In the genomic region with DNA sequence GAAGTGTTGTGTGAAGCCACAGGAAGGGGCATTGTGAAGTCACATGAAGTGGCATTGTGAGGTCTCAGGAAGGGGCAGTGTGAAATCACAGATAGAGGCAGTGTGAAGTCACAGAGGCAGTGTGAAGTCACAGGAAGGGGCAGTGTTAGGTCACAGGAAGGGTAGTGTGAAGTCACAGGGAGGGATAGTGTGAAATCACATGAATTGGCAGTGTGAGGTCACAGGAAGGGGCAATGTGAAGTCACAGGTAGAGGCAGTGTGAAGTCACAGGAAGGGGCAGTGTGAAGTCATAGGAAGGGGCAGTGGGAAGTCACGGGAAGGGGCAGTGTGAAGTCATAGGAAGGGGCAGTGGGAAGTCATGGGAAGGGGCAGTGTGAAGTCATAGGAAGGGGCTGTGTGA, we compare ENCODE assay signal across 20 cellular contexts. TPM values are rescaled to one million over a fixed set of nuclear protein-coding genes. Genes with fewer than 3 reads are reported as not detected.
DNase-seq lines count a peak whose midpoint lies in the region; ATAC-seq, FAIRE-seq and TF ChIP-seq lines count a peak whose summit lies in the region.
"Had no signal": no experiment of that assay in that cellular context is flagged by ENCODE, and none has a peak within 500 bp of the region (broad histone marks: within the 10 kb centered on the region; RNA-seq: fewer than 3 reads in every experiment).

No MANE protein-coding gene starts in this region.

- TF ChIP-seq EP300 in H1 (IDR thresholded peaks at IDR 0.05; ENCODE audit: borderline replicate concordance in 1 of 2, low read depth in 2 of 2, low read length in 2 of 2), result no peak
- TF ChIP-seq EP300 in transverse colon (IDR thresholded peaks at IDR 0.05; ENCODE audit: low read depth), result no peak

- H3K4ac ChIP-seq in H1 (replicated peaks; ENCODE audit: insufficient read length, low read depth, low read length), result no peak overlapping the region

- no peak overlapping the region for H2BK120ac ChIP-seq in H1 (replicated peaks; ENCODE audit: low read depth, low read length)

- no peaks in the 10 kb centered on the region for H3K27me3 Mint-ChIP-seq in CD4-positive, alpha-beta memory T cell

- TF ChIP-seq RAD21 in H1 (IDR thresholded peaks at IDR 0.05 in 1 of 2, conservative IDR thresholded peaks at IDR 0.05 in 1 of 2; ENCODE audit: low read depth in 2 of 2, low read length in 2 of 2), result no peak

- ATAC-seq in GM18907 (IDR thresholded peaks at IDR 0.05; ENCODE audit: unreplicated experiment), result no peak
- ATAC-seq: Right ventricle myocardium inferior had no signal

- H3K9ac ChIP-seq in H1 (replicated peaks in 1 of 4; ENCODE audit: extremely low read depth in 1 of 4, low read depth in 3 of 4, low read length in 3 of 4), result 0 out of 7 replicates have a peak overlapping the region, but pooled peaks of 1 of the 4 experiments have one; percentile 11

- H2AK5ac ChIP-seq in H1 (ENCODE audit: low read depth, low read length), result no peak overlapping the region

- FAIRE-seq in H1 (lab: Jason Lieb, UNC) (no peak), urothelium cell line (lab: Jason Lieb, UNC) (peak; percentile 9)

- peaks cover 25 to 35% (median 30%) of the 10 kb centered on the region in 4 donors for H3K4me1 Mint-ChIP-seq in CD4-positive, alpha-beta memory T cell

- H2BK20ac ChIP-seq in H1 (ENCODE audit: low read length), result no peak overlapping the region

- peak overlapping the region in 1 of 2 donors; percentile 7 for H3K4me3 ChIP-seq in CD4-positive, alpha-beta memory T cell (ENCODE audit: low read length in 2 of 2)
- H3K4me3 ChIP-seq in HEK293 (ENCODE audit: low read depth, low read length) (no peak overlapping the region), H1 (ENCODE audit: extremely low read depth in 1 of 4, insufficient read depth in 2 of 4, low read depth in 3 of 4, low read length in 4 of 4) (no peak overlapping the region), transverse colon (no peak overlapping the region)
- H3K4me3 ChIP-seq: HAP-1, Peyer's patch had no signal

- H3K27me3 ChIP-seq in CD4-positive, alpha-beta memory T cell (ENCODE audit: insufficient read depth, low read length), result no peaks in the 10 kb centered on the region
- no peaks in the 10 kb centered on the region for H3K27me3 ChIP-seq in H1 (replicated peaks in 1 of 4; ENCODE audit: control insufficient read depth in 3 of 4, extremely low read depth in 1 of 4, insufficient read depth in 3 of 4, low read length in 3 of 4)
- H3K27me3 ChIP-seq in transverse colon, result no peaks in the 10 kb centered on the region
- H3K27me3 ChIP-seq: Peyer's patch had no signal

- no peak overlapping the region for H3K27ac Mint-ChIP-seq in CD4-positive, alpha-beta memory T cell

- POLR2A ChIA-PET in CD4-positive, alpha-beta memory T cell (lab: Charles Lee; ENCODE audit: partially characterized antibody), result no interaction called here
- POLR2A ChIA-PET in HEK293 (lab: Yijun Ruan, JAX), result no interaction called here
- POLR2A ChIA-PET in H1 (lab: Charles Lee; ENCODE audit: partially characterized antibody), result no interaction called here

- no peak overlapping the region for H2AFZ ChIP-seq in H1 (ENCODE audit: low read length)

- no peak overlapping the region for H2BK15ac ChIP-seq in H1 (ENCODE audit: low read length)

- no peak overlapping the region for H3K56ac ChIP-seq in H1 (replicated peaks; ENCODE audit: insufficient read length, low read depth, low read length)

- no peak overlapping the region for H3K4me2 ChIP-seq in H1 (ENCODE audit: insufficient read depth in 1 of 2, low read depth in 2 of 2, low read length in 2 of 2)

- no peak overlapping the region for H3K4me3 Mint-ChIP-seq in CD4-positive, alpha-beta memory T cell

- intact Hi-C loops in CD4-positive, alpha-beta memory T cell (cut with micrococcal nuclease), result no loop called here
- intact Hi-C loops in transverse colon (cut with DNase I; ENCODE audit: low total_unique reads), result no loop called here

- H3K14ac ChIP-seq in H1 (ENCODE audit: insufficient read length), result no peak overlapping the region

- H3K4me1 ChIP-seq in CD4-positive, alpha-beta memory T cell (ENCODE audit: insufficient read depth, low read length), result peaks cover 60% of the 10 kb centered on the region
- H3K4me1 ChIP-seq in HEK293 (ENCODE audit: control insufficient read depth, insufficient read depth, low read length), result no peaks in the 10 kb centered on the region
- H3K4me1 ChIP-seq in H1 (replicated peaks in 1 of 4; ENCODE audit: control insufficient read depth in 3 of 4, insufficient read depth in 4 of 4, low read length in 3 of 4), result no peaks in the 10 kb centered on the region
- peaks cover 0 to 7% (median 1%) of the 10 kb centered on the region in 4 donors for H3K4me1 ChIP-seq in transverse colon
- H3K4me1 ChIP-seq: HAP-1, Peyer's patch had no signal

- H3K36me3 ChIP-seq in CD4-positive, alpha-beta memory T cell (ENCODE audit: insufficient read depth, low read length), result no peaks in the 10 kb centered on the region
- H3K36me3 ChIP-seq in HEK293 (ENCODE audit: control insufficient read depth in 2 of 2, insufficient read depth in 1 of 2, low read length in 2 of 2) (no peaks in the 10 kb centered on the region), H1 (ENCODE audit: control insufficient read depth in 2 of 4, insufficient read depth in 4 of 4, low read length in 3 of 4) (no peaks in the 10 kb centered on the region; a peak in 1 of 8 replicates), transverse colon (no peaks in the 10 kb centered on the region)
- H3K36me3 ChIP-seq: HAP-1, Peyer's patch had no signal

- H3K9me3 ChIP-seq in CD4-positive, alpha-beta memory T cell (ENCODE audit: control insufficient read depth in 1 of 2, low read length in 2 of 2), result peaks cover 36 to 38% of the 10 kb centered on the region in 2 donors
- H3K9me3 ChIP-seq in HEK293 (ENCODE audit: control insufficient read depth, insufficient read depth, low read depth, low read length), result no peaks in the 10 kb centered on the region
- H3K9me3 ChIP-seq in H1 (ENCODE audit: insufficient read depth in 2 of 2, low read depth in 1 of 2, low read length in 1 of 2), result peaks cover 6 to 15% of the 10 kb centered on the region in 2 experiments; a peak in 2 of 4 replicates
- no peaks in the 10 kb centered on the region for H3K9me3 ChIP-seq in transverse colon
- H3K9me3 ChIP-seq: HAP-1 had no signal

- H4K8ac ChIP-seq in H1 (ENCODE audit: extremely low read depth, insufficient read depth, low read length), result no peak overlapping the region

- TF ChIP-seq CTCF in HEK293 (tag by site-specific recombination; IDR thresholded peaks at IDR 0.05), result no peak
- TF ChIP-seq CTCF in H1 (IDR thresholded peaks at IDR 0.05; ENCODE audit: control extremely low read depth in 1 of 3, insufficient read depth in 1 of 3, low read depth in 1 of 3, low read length in 3 of 3), result no peak
- no peak for TF ChIP-seq CTCF in transverse colon (IDR thresholded peaks at IDR 0.05)

- no peak overlapping the region for H3K23ac ChIP-seq in H1 (ENCODE audit: insufficient read length)

- in situ Hi-C loops in transverse colon (cut with MboI; ENCODE audit: low pct_ligation_motif_present in 1 of 4, low pct_unique_long_range_greater_than_20kb in 1 of 4, low sequenced_read_pairs in 3 of 4), result no loop called here

- 60% methylated on average over 1 of the region's 1 CpG; no CpG with 5 or more reads in 1 of the 2 experiments for WGBS in H1 (ENCODE audit: extremely low coverage in 1 of 2, insufficient coverage in 1 of 2, insufficient read length in 1 of 2, insufficient replicate concordance in 2 of 2, low coverage in 1 of 2, low lambda C conversion rate in 2 of 2, missing lambda C conversion rate in 1 of 2), 2 experiments
- 80 to 84% methylated on average over 1 of the region's 1 CpG for WGBS in transverse colon (ENCODE audit: low coverage in 1 of 2), 2 donors

- H4K20me1 ChIP-seq in H1 (replicated peaks in 1 of 2; ENCODE audit: control insufficient read depth in 1 of 2, insufficient read depth in 2 of 2, low read length in 2 of 2), result peaks cover 0 to 2% of the 10 kb centered on the region in 2 experiments

- no peak for DNase-seq in CD4-positive, alpha-beta memory T cell
- DNase-seq in H1 (ENCODE audit: low read depth in 1 of 2, low spot score in 2 of 2) (no peak), urothelium cell line (ENCODE audit: low spot score) (no peak), transverse colon (no peak), AG20443 (ENCODE audit: low spot score) (no peak)
- DNase-seq: ACHN, AML-193, IMR-90, NCI-H1092 treated with DMSO at 0.1 percent for 48 hours, NCI-H146, NCI-H2081 treated with DMSO at 0.1 percent for 48 hours, Peyer's patch, SW 1271 had no signal

- no peaks in the 10 kb centered on the region for H3K36me3 Mint-ChIP-seq in CD4-positive, alpha-beta memory T cell

- 0 out of 2 replicates have a peak, but pooled peaks cover 3% of the 10 kb centered on the region for H3K79me1 ChIP-seq in H1 (ENCODE audit: low read depth, low read length)

- CTCF ChIA-PET in CD4-positive, alpha-beta memory T cell (lab: Charles Lee; ENCODE audit: partially characterized antibody), result no interaction called here
- CTCF ChIA-PET in HEK293 (lab: Yijun Ruan, JAX) (no interaction called here), H1 (lab: Charles Lee; ENCODE audit: partially characterized antibody) (no interaction called here)

- H3K27ac ChIP-seq in CD4-positive, alpha-beta memory T cell (ENCODE audit: low read depth, low read length), result peak overlapping the region; percentile 48
- H3K27ac ChIP-seq in HEK293 (ENCODE audit: extremely low read depth, low read depth, low read length), result no peak overlapping the region
- H3K27ac ChIP-seq in H1 (ENCODE audit: low read depth, low read length), result no peak overlapping the region
- H3K27ac ChIP-seq in transverse colon, result no peak overlapping the region
- H3K27ac ChIP-seq: Peyer's patch had no signal

- no peaks in the 10 kb centered on the region for H3K79me2 ChIP-seq in H1 (ENCODE audit: control insufficient read depth in 1 of 2, insufficient read depth in 2 of 2, low read length in 2 of 2)

- no peak overlapping the region for H4K5ac ChIP-seq in H1 (ENCODE audit: insufficient read length, low read depth, low read length)

- H3K23me2 ChIP-seq in H1 (ENCODE audit: low read depth, low read length), result 0 out of 2 replicates have a peak, but pooled peaks cover 2% of the 10 kb centered on the region

- H4K91ac ChIP-seq in H1 (replicated peaks; ENCODE audit: insufficient read length, low read length), result no peak overlapping the region

- H3K18ac ChIP-seq in H1 (ENCODE audit: extremely low read depth, low read length), result no peak overlapping the region

- H2BK12ac ChIP-seq in H1 (ENCODE audit: low read depth, low read length), result no peak overlapping the region

- H3K9me3 Mint-ChIP-seq in CD4-positive, alpha-beta memory T cell, result peaks cover 0 to 8% (median 2%) of the 10 kb centered on the region in 8 donors

- no peak for TF ChIP-seq POLR2A in H1 (IDR thresholded peaks at IDR 0.05; ENCODE audit: control extremely low read depth in 1 of 2, low read depth in 2 of 2, low read length in 2 of 2)
- no peak for TF ChIP-seq POLR2A in transverse colon (IDR thresholded peaks at IDR 0.05)

- H2BK5ac ChIP-seq in H1 (ENCODE audit: low read depth, low read length), result no peak overlapping the region; the same call in 1 of the 2 replicates

RNA-seq across cellular contexts. Expression of gene GASK1A, which starts 37.9 kb away (rescaled TPM):
- not detected for total RNA-seq in CD4-positive, alpha-beta memory T cell
- not detected for polyA plus RNA-seq in CD4-positive, alpha-beta memory T cell
- total RNA-seq in H1 (2021; fragmentation: NEBNext Ultra II Directional; extraction: Animal tissue kit (Norgen Biotek cat#: 25700)), result 7.9 and 11.5 TPM in 2 replicates
- 4.7 and 5.2 TPM in 2 replicates for polyA plus RNA-seq in H1 (2011; rRNA removed)
- polyA plus RNA-seq in H1 (2011; cell fraction: cytosol; rRNA removed), result 5.5 TPM
- polyA plus RNA-seq in H1 (2011; cell fraction: nucleus; rRNA removed), result 10.7 TPM
- 4.6 to 6.0 TPM (median 5.6 TPM) in 4 replicates for polyA plus RNA-seq in H1 (2012, experiment 1 of 2)
- 3.2 TPM for polyA plus RNA-seq in H1 (2012, experiment 2 of 2)
- polyA plus RNA-seq in H1 (2013, experiment 1 of 2), result 2.5 TPM
- polyA plus RNA-seq in H1 (2013, experiment 2 of 2), result 2.8 TPM
- 10.1 and 14.7 TPM in 2 replicates for polyA minus RNA-seq in H1 (2011; rRNA and poly(A)+ RNA removed)
- 9.5 TPM for polyA minus RNA-seq in H1 (2011; cell fraction: cytosol; rRNA and poly(A)+ RNA removed)
- polyA minus RNA-seq in H1 (2011; cell fraction: nucleus; rRNA and poly(A)+ RNA removed), result 25.7 TPM
- 1 to 10 TPM in 3 of 4 donors, under 1 TPM in 1; 0.75 to 5.9 (median 3.6) TPM for total RNA-seq in transverse colon
- total RNA-seq: HT1080, LHCN-M2, NCI-H460 had no signal
